In the genomic region with DNA sequence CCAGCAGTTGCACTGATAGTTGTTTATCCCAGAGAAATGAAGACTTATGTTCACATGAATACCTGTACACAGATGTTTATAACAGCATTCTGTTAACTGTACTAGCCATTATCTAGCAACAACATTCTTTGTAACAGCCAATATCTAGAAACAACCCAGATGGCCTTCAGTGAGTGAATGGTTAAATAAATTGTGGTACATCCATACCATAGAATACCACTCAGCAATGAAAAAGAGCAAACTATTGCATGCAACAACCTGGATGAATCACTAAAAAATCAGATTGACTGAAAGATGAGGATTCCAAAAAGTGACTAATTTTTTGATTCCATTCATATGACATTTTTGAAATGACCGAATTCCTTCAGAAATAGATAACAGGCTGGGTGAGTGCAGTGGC, we compare ENCODE assay signal across 25 cellular contexts.
"Had no signal": no experiment of that assay in that cellular context is flagged by ENCODE, and none has a peak within 500 bp of the region (broad histone marks: within the 10 kb centered on the region; RNA-seq: fewer than 3 reads in every experiment).

No MANE protein-coding gene starts in this region.

- H3K4me1 ChIP-seq: colonic mucosa, esophagus muscularis mucosa, esophagus squamous epithelium, foreskin keratinocyte, gastrocnemius medialis, gastroesophageal sphincter, heart left ventricle had no signal

- H3K4me3 ChIP-seq: colonic mucosa, coronary artery, dorsolateral prefrontal cortex, esophagus muscularis mucosa, esophagus squamous epithelium, gastrocnemius medialis, gastroesophageal sphincter, heart left ventricle had no signal

- ATAC-seq: effector memory CD8-positive, alpha-beta T cell; esophagus mucosa; foreskin keratinocyte; gastrocnemius medialis; gastroesophageal sphincter; heart left ventricle had no signal

- H3K27ac ChIP-seq: colonic mucosa, coronary artery, dorsolateral prefrontal cortex, epithelial cell of prostate, esophagus muscularis mucosa, esophagus squamous epithelium, foreskin keratinocyte, gastrocnemius medialis, gastroesophageal sphincter, heart left ventricle had no signal

- FAIRE-seq: endothelial cell of umbilical vein, frontal cortex had no signal

- DNase-seq: colonic mucosa; cortex of kidney; dermis blood vessel endothelial cell; dorsolateral prefrontal cortex; effector CD4-positive, alpha-beta T cell; effector CD8-positive, alpha-beta T cell; effector memory CD4-positive, alpha-beta T cell; effector memory CD8-positive, alpha-beta T cell; endodermal cell; erythroblast; esophagus squamous epithelium; foreskin fibroblast; foreskin keratinocyte; foreskin melanocyte; gastrocnemius medialis; glutamatergic neuron; head of caudate nucleus; heart left ventricle had no signal

- H3K27me3 ChIP-seq: colonic mucosa, esophagus muscularis mucosa, esophagus squamous epithelium, foreskin keratinocyte, gastrocnemius medialis, gastroesophageal sphincter, heart left ventricle had no signal

- H3K36me3 ChIP-seq: colonic mucosa, esophagus muscularis mucosa, esophagus squamous epithelium, gastrocnemius medialis, gastroesophageal sphincter, heart left ventricle had no signal

- H3K9me3 ChIP-seq: colonic mucosa, esophagus muscularis mucosa, esophagus squamous epithelium, gastrocnemius medialis, gastroesophageal sphincter had no signal
